In the genomic region with DNA sequence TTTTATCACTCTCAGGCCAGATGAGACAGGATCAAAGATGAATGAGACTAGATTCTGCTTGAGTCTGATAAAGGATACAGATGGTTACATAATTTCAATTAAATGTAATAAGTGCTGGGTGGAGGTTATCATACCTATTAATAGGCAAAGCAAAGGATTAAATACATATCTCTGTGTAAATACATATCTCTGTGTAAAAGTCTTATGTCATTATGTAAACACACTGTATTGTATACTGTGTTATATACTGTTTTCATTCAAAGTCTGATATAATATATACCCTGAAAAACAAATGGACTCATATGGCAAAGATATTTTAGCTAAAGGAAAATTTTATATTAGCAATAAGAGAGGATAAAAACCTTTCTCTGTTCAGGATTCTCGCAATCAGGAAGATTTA, we compare ENCODE assay signal across 22 cellular contexts.
DNase-seq lines count a peak whose midpoint lies in the region; ATAC-seq, FAIRE-seq and TF ChIP-seq lines count a peak whose summit lies in the region.
"Had no signal": no experiment of that assay in that cellular context is flagged by ENCODE, and none has a peak within 500 bp of the region (broad histone marks: within the 10 kb centered on the region; RNA-seq: fewer than 3 reads in every experiment).

No MANE protein-coding gene starts in this region.

- H3K4me1 Mint-ChIP-seq in nephron progenitor cell, result no peaks in the 10 kb centered on the region
- H3K4me1 Mint-ChIP-seq: B cell; CD4-positive, CD25-positive, alpha-beta regulatory T cell; GM23338 had no signal

- ATAC-seq in PC-3 (peak; percentile 94), body of pancreas (no peak), HG02610 (IDR thresholded peaks at IDR 0.05; ENCODE audit: unreplicated experiment) (no peak)
- ATAC-seq: CD8-positive, alpha-beta T cell; GM12878; GM23338; HCT116 had no signal

- H3K9me2 ChIP-seq in PC-3 (replicated peaks; ENCODE audit: low read length), result no peaks in the 10 kb centered on the region

- no peak overlapping the region for H3K4me2 ChIP-seq in PC-3 (ENCODE audit: low read length)
- H3K4me2 ChIP-seq: BLaER1, GM23338 had no signal

- FAIRE-seq in small intestine (lab: Jason Lieb, UNC), result no peak
- FAIRE-seq: GM12878, GM19239 had no signal

- H4K20me1 ChIP-seq in PC-3 (ENCODE audit: low read length), result no peaks in the 10 kb centered on the region
- H4K20me1 ChIP-seq: BLaER1 had no signal

- H3F3A ChIP-seq in PC-3 (ENCODE audit: low read length, unreplicated experiment), result no peaks in the 10 kb centered on the region

- H3K36me3 ChIP-seq in PC-3 (ENCODE audit: low read depth, low read length), result no peaks in the 10 kb centered on the region
- no peaks in the 10 kb centered on the region for H3K36me3 ChIP-seq in small intestine (ENCODE audit: control insufficient read depth in 2 of 2, insufficient read depth in 2 of 2, low read length in 2 of 2)
- no peaks in the 10 kb centered on the region for H3K36me3 ChIP-seq in body of pancreas (replicated peaks in 1 of 2; ENCODE audit: insufficient read depth in 1 of 2, low read depth in 2 of 2)
- no peaks in the 10 kb centered on the region for H3K36me3 ChIP-seq in vagina
- H3K36me3 ChIP-seq: BLaER1 had no signal

- TF ChIP-seq CTCF in PC-3 (conservative IDR thresholded peaks at IDR 0.05; ENCODE audit: low read depth, low read length) (no peak), nephron progenitor cell (IDR thresholded peaks at IDR 0.05) (no peak), body of pancreas (IDR thresholded peaks at IDR 0.05) (no peak), vagina (IDR thresholded peaks at IDR 0.05) (no peak)

- H3K9ac ChIP-seq in PC-3 (ENCODE audit: low read length), result no peak overlapping the region
- H3K9ac ChIP-seq: BLaER1 had no signal

- intact Hi-C loops in PC-3 (cut with micrococcal nuclease), result no loop called here
- intact Hi-C loops in body of pancreas (cut with DNase I), result no loop called here
- intact Hi-C loops in vagina (cut with DNase I), result no loop called here

- POLR2A ChIA-PET in PC-3 (lab: Charles Lee; ENCODE audit: unreplicated experiment), result no interaction called here

- no peaks in the 10 kb centered on the region for H3K79me2 ChIP-seq in PC-3 (ENCODE audit: low read length)

- WGBS in small intestine, 3 donors, result 92 to 95% (median 94%) methylated on average over 1 of the region's 1 CpG
- 93 to 100% methylated on average over 1 of the region's 1 CpG for WGBS in body of pancreas, 2 donors

- H3K27ac ChIP-seq in PC-3 (ENCODE audit: low read length) (no peak overlapping the region), small intestine (ENCODE audit: low read depth in 1 of 2, low read length in 1 of 2) (no peak overlapping the region), body of pancreas (no peak overlapping the region), vagina (no peak overlapping the region)
- H3K27ac ChIP-seq: BLaER1, C4-2B had no signal

- no TSS peak for BruUV-seq in PC-3 (replicated peaks; lab: Mats Ljungman, UMichigan)

- CTCF ChIA-PET in PC-3 (lab: Charles Lee), result no interaction called here

- H3K4me1 ChIP-seq in PC-3 (ENCODE audit: insufficient read depth, low read length) (peaks cover 15% of the 10 kb centered on the region), small intestine (ENCODE audit: control insufficient read depth in 2 of 2, insufficient read depth in 1 of 2, low read depth in 1 of 2, low read length in 1 of 2) (peaks cover 0 to 5% of the 10 kb centered on the region in 2 donors), body of pancreas (peaks cover 13% of the 10 kb centered on the region), vagina (no peaks in the 10 kb centered on the region)
- H3K4me1 ChIP-seq: BLaER1, Caco-2 had no signal

- TF ChIP-seq POLR2A in body of pancreas (IDR thresholded peaks at IDR 0.05) (no peak), vagina (IDR thresholded peaks at IDR 0.05) (no peak)

- H3K27me3 ChIP-seq in PC-3 (ENCODE audit: low read length), result no peaks in the 10 kb centered on the region
- H3K27me3 ChIP-seq in small intestine (ENCODE audit: control insufficient read depth in 2 of 2, insufficient read depth in 2 of 2, low read length in 2 of 2), result no peaks in the 10 kb centered on the region
- no peaks in the 10 kb centered on the region for H3K27me3 ChIP-seq in body of pancreas
- no peaks in the 10 kb centered on the region for H3K27me3 ChIP-seq in vagina
- H3K27me3 ChIP-seq: BLaER1 had no signal

- H3K27me3 Mint-ChIP-seq in nephron progenitor cell (ENCODE audit: low read depth, poor library complexity), result no peaks in the 10 kb centered on the region
- H3K27me3 Mint-ChIP-seq: B cell had no signal

- no peaks in the 10 kb centered on the region for H3K36me3 Mint-ChIP-seq in nephron progenitor cell (ENCODE audit: low read depth)
- H3K36me3 Mint-ChIP-seq: CD4-positive, CD25-positive, alpha-beta regulatory T cell; CD8-positive, alpha-beta T cell had no signal

- no peak overlapping the region for H3K27ac Mint-ChIP-seq in nephron progenitor cell
- H3K27ac Mint-ChIP-seq: B cell; CD4-positive, CD25-positive, alpha-beta regulatory T cell; CD8-positive, alpha-beta T cell; GM23338; H9 had no signal

- no peak overlapping the region for H3K4me3 Mint-ChIP-seq in nephron progenitor cell
- H3K4me3 Mint-ChIP-seq: B cell; CD4-positive, CD25-positive, alpha-beta regulatory T cell; CD8-positive, alpha-beta T cell; GM23338; H9 had no signal

- H3K4me3 ChIP-seq in PC-3 (ENCODE audit: low read length) (no peak overlapping the region), small intestine (ENCODE audit: low read depth in 1 of 2, low read length in 2 of 2) (no peak overlapping the region), body of pancreas (no peak overlapping the region), vagina (no peak overlapping the region)
- H3K4me3 ChIP-seq: BLaER1, GM12878, GM23338 had no signal

- no peaks in the 10 kb centered on the region for H3K9me3 ChIP-seq in PC-3 (ENCODE audit: low read length)
- no peaks in the 10 kb centered on the region for H3K9me3 ChIP-seq in small intestine (ENCODE audit: control insufficient read depth, low read depth)
- no peaks in the 10 kb centered on the region for H3K9me3 ChIP-seq in body of pancreas
- no peaks in the 10 kb centered on the region for H3K9me3 ChIP-seq in vagina
- H3K9me3 ChIP-seq: BLaER1, Caco-2 had no signal

- DNase-seq in DMS53 (lab: John Stamatoyannopoulos, UW), result peak; percentile 69
- peak; percentile 7 for DNase-seq in NCI-H69 (lab: John Stamatoyannopoulos, UW)
- peak; percentile 27 for DNase-seq in PC-3
- peak; percentile 9 for DNase-seq in small intestine
- no peak for DNase-seq in nephron progenitor cell
- no peak for DNase-seq in body of pancreas
- DNase-seq in vagina (ENCODE audit: extremely low spot score in 2 of 2), result no peak
- DNase-seq: Caco-2; CD4-positive, CD25-positive, alpha-beta regulatory T cell; CD8-positive, alpha-beta T cell; DMS79; EL; GDM1; H9 had no signal

- no peaks in the 10 kb centered on the region for H3K9me3 Mint-ChIP-seq in nephron progenitor cell
- H3K9me3 Mint-ChIP-seq: CD8-positive, alpha-beta T cell had no signal

- no peak overlapping the region for H2AFZ ChIP-seq in PC-3 (ENCODE audit: low read length)
- H2AFZ ChIP-seq: GM23338 had no signal

Comparison
In these comparisons a context has a peak if more than half of its experiments do, and no peak if none do; other contexts are left out.
1. DNase-seq: peak in DMS53 (single experiment), NCI-H69 (single experiment), PC-3 (single experiment) and small intestine (single experiment); none in nephron progenitor cell (single experiment), body of pancreas (0 of 4) and vagina (0 of 2).